ENCODE assay signal across 14 cellular contexts in genomic region chr22:22823126-22823804, GRCh38.
A peak's percentile ranks its signal among the peaks of the same experiment; 100 is the strongest.
DNase-seq lines count a peak whose midpoint lies in the region; ATAC-seq lines count a peak whose summit lies in the region.
"Had no signal": no experiment of that assay in that cellular context is flagged by ENCODE, and none has a peak within 500 bp of the region (broad histone marks: within the 10 kb centered on the region; RNA-seq: fewer than 3 reads in every experiment).

No MANE protein-coding gene starts in this region.

- H3K27ac Mint-ChIP-seq in activated naive CD4-positive, alpha-beta T cell treated with anti-CD3 and anti-CD28 coated beads, Interleukin-2, amount 10 ng/mL, durations not matched to agents 7 days and 5 days: peak overlapping the region; percentile 99
- H3K27ac Mint-ChIP-seq in activated naive CD8-positive, alpha-beta T cell treated with anti-CD3 and anti-CD28 coated beads, Interleukin-2, amount 50 U/mL, for 24 hours: peak overlapping the region; percentile 47
- peak overlapping the region; percentile 22 for H3K27ac Mint-ChIP-seq in stimulated activated memory B cell treated with anti-CD40 and anti-IgM and Interleukin-4, amounts not matched to agents 10 μg/mL and 1 μg/mL and 100 μg/mL, for 72 hours

- no peaks in the 10 kb centered on the region for H3K9me3 Mint-ChIP-seq in activated naive CD4-positive, alpha-beta T cell treated with anti-CD3 and anti-CD28 coated beads, Interleukin-2, amount 10 ng/mL, durations not matched to agents 7 days and 5 days
- no peaks in the 10 kb centered on the region for H3K9me3 Mint-ChIP-seq in activated naive CD8-positive, alpha-beta T cell treated with anti-CD3 and anti-CD28 coated beads, Interleukin-2, amount 50 U/mL, for 24 hours
- no peaks in the 10 kb centered on the region for H3K9me3 Mint-ChIP-seq in stimulated activated memory B cell treated with anti-CD40 and anti-IgM and Interleukin-4, amounts not matched to agents 10 μg/mL and 1 μg/mL and 100 μg/mL, for 72 hours

- peaks cover 11% of the 10 kb centered on the region for H3K27me3 Mint-ChIP-seq in activated naive CD4-positive, alpha-beta T cell treated with anti-CD3 and anti-CD28 coated beads, Interleukin-2, amount 10 ng/mL, durations not matched to agents 7 days and 5 days
- H3K27me3 Mint-ChIP-seq in activated naive CD8-positive, alpha-beta T cell treated with anti-CD3 and anti-CD28 coated beads, Interleukin-2, amount 50 U/mL, for 24 hours: no peaks in the 10 kb centered on the region
- H3K27me3 Mint-ChIP-seq in stimulated activated memory B cell treated with anti-CD40 and anti-IgM and Interleukin-4, amounts not matched to agents 10 μg/mL and 1 μg/mL and 100 μg/mL, for 72 hours: no peaks in the 10 kb centered on the region

- no peak for DNase-seq in activated naive CD4-positive, alpha-beta T cell treated with anti-CD3 and anti-CD28 coated beads, Interleukin-2, amount 10 ng/mL, durations not matched to agents 7 days and 5 days
- DNase-seq in activated naive CD4-positive, alpha-beta T cell treated with Interleukin-2 at 50 U/mL for 16 hours: no peak
- DNase-seq in MV-4-11 (lab: John Stamatoyannopoulos, UW) (peak; percentile 82), SHP77 (lab: John Stamatoyannopoulos, UW) (no peak), kidney tubule cell (ENCODE audit: low spot score) (no peak)
- no peak for DNase-seq in activated naive CD8-positive, alpha-beta T cell treated with anti-CD3 and anti-CD28 coated beads, Interleukin-2, amount 50 U/mL, for 24 hours
- DNase-seq in stimulated activated CD4-positive, alpha-beta T cell treated with anti-CD3 and anti-CD28 coated beads, Interleukin-1b, Interleukin-23, amount 100 ng/mL, for 48 hours: no peak
- DNase-seq: AML-193; NCI-H1930; NK-92 treated with Interleukin-12 subunit alpha and Interleukin-12 subunit beta, amount 100 ng/mL, for 24 hours; retina; stimulated activated CD4-positive, alpha-beta T cell treated with anti-CD3 and anti-CD28 coated beads, Interleukin-4, amount 100 ng/mL, for 1 hour; stomach had no signal

- CTCF ChIA-PET in activated naive CD4-positive, alpha-beta T cell treated with anti-CD3 and anti-CD28 coated beads, Interleukin-2, amount 10 ng/mL, durations not matched to agents 7 days and 5 days (lab: Charles Lee): interaction anchor here (0.9 to 2.4 kb wide), 5 partner anchors 8 to 25 kb away, joined by 3 to 11 read pairs (median 3); no protein-coding TSS in a partner anchor

- ATAC-seq in activated naive CD8-positive, alpha-beta T cell treated with anti-CD3 and anti-CD28 coated beads, Interleukin-2, amount 50 U/mL, for 24 hours: no peak
- ATAC-seq in stimulated activated memory B cell treated with anti-CD40 and anti-IgM and Interleukin-4, amounts not matched to agents 10 μg/mL and 1 μg/mL and 100 μg/mL, for 72 hours: peak; percentile 77

- peaks cover 67% of the 10 kb centered on the region for H3K4me1 Mint-ChIP-seq in activated naive CD4-positive, alpha-beta T cell treated with anti-CD3 and anti-CD28 coated beads, Interleukin-2, amount 10 ng/mL, durations not matched to agents 7 days and 5 days
- peaks cover 67% of the 10 kb centered on the region for H3K4me1 Mint-ChIP-seq in activated naive CD8-positive, alpha-beta T cell treated with anti-CD3 and anti-CD28 coated beads, Interleukin-2, amount 50 U/mL, for 24 hours
- peaks cover 56% of the 10 kb centered on the region for H3K4me1 Mint-ChIP-seq in stimulated activated memory B cell treated with anti-CD40 and anti-IgM and Interleukin-4, amounts not matched to agents 10 μg/mL and 1 μg/mL and 100 μg/mL, for 72 hours

- H3K4me3 Mint-ChIP-seq in activated naive CD4-positive, alpha-beta T cell treated with anti-CD3 and anti-CD28 coated beads, Interleukin-2, amount 10 ng/mL, durations not matched to agents 7 days and 5 days: no peak overlapping the region
- H3K4me3 Mint-ChIP-seq in activated naive CD8-positive, alpha-beta T cell treated with anti-CD3 and anti-CD28 coated beads, Interleukin-2, amount 50 U/mL, for 24 hours: no peak overlapping the region
- peak overlapping the region; percentile 56 for H3K4me3 Mint-ChIP-seq in stimulated activated memory B cell treated with anti-CD40 and anti-IgM and Interleukin-4, amounts not matched to agents 10 μg/mL and 1 μg/mL and 100 μg/mL, for 72 hours

- peaks cover 7% of the 10 kb centered on the region for H3K36me3 Mint-ChIP-seq in activated naive CD4-positive, alpha-beta T cell treated with anti-CD3 and anti-CD28 coated beads, Interleukin-2, amount 10 ng/mL, durations not matched to agents 7 days and 5 days
- H3K36me3 Mint-ChIP-seq in activated naive CD8-positive, alpha-beta T cell treated with anti-CD3 and anti-CD28 coated beads, Interleukin-2, amount 50 U/mL, for 24 hours (ENCODE audit: low read depth): no peaks in the 10 kb centered on the region
- H3K36me3 Mint-ChIP-seq in stimulated activated memory B cell treated with anti-CD40 and anti-IgM and Interleukin-4, amounts not matched to agents 10 μg/mL and 1 μg/mL and 100 μg/mL, for 72 hours: no peaks in the 10 kb centered on the region

Comparison
In these comparisons a context has a peak if more than half of its experiments do, and no peak if none do; other contexts are left out.
1. H3K27ac Mint-ChIP-seq: peak in every context shown above with its lines; median percentile 99 in activated naive CD4-positive, alpha-beta T cell treated with anti-CD3 and anti-CD28 coated beads, Interleukin-2, amount 10 ng/mL, durations not matched to agents 7 days and 5 days; 47 in activated naive CD8-positive, alpha-beta T cell treated with anti-CD3 and anti-CD28 coated beads, Interleukin-2, amount 50 U/mL, for 24 hours; 22 in stimulated activated memory B cell treated with anti-CD40 and anti-IgM and Interleukin-4, amounts not matched to agents 10 μg/mL and 1 μg/mL and 100 μg/mL, for 72 hours.